ENCODE assay signal across 1 cellular context in the genomic region with DNA sequence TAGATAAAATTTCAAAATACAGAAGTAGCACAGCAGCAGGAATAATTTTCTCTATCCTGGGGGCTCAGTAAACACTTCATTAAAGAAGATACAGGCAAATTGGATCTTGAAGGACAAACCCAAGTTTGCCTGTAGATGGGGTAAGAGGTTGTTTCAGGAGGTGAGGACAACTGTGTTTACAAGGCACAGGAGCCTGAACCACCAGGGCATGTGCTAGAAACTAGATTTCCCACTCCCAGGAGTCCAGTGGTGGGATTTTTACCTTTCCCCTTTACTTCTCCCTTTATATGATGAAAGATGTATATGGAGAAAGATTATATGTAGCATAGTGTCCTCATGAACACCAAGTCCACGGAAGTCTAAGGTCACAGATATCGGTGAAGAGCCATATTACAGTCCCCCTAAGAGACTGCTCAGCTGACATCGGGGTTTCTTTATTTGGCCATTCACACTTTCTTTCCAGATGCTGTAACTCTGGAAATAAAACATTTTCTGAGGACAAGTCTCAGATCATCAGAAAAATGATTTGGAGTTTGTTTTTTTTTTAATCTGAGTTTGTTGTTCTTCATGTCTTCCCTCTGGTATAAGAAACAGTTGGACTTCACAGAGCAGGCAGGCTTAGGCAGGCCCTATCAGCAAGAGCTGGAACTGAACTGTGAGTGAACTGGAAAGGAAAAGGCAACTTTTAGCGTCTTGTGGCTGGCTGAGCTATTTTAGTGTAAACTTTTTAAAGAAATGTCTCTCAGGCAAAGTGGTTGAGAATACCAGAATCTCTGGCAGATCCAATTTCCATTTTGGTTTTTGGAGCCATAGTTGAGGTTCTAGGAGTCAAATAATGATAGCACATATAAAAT.
TF ChIP-seq lines count a peak whose summit lies in the region.

No MANE protein-coding gene starts in this region.

TF ChIP-seq in GM12878, 131 proteins besides CTCF, POLR2A, EP300 and RAD21 (continued from another document and continues in another):
- TF ChIP-seq, protein P1, sequence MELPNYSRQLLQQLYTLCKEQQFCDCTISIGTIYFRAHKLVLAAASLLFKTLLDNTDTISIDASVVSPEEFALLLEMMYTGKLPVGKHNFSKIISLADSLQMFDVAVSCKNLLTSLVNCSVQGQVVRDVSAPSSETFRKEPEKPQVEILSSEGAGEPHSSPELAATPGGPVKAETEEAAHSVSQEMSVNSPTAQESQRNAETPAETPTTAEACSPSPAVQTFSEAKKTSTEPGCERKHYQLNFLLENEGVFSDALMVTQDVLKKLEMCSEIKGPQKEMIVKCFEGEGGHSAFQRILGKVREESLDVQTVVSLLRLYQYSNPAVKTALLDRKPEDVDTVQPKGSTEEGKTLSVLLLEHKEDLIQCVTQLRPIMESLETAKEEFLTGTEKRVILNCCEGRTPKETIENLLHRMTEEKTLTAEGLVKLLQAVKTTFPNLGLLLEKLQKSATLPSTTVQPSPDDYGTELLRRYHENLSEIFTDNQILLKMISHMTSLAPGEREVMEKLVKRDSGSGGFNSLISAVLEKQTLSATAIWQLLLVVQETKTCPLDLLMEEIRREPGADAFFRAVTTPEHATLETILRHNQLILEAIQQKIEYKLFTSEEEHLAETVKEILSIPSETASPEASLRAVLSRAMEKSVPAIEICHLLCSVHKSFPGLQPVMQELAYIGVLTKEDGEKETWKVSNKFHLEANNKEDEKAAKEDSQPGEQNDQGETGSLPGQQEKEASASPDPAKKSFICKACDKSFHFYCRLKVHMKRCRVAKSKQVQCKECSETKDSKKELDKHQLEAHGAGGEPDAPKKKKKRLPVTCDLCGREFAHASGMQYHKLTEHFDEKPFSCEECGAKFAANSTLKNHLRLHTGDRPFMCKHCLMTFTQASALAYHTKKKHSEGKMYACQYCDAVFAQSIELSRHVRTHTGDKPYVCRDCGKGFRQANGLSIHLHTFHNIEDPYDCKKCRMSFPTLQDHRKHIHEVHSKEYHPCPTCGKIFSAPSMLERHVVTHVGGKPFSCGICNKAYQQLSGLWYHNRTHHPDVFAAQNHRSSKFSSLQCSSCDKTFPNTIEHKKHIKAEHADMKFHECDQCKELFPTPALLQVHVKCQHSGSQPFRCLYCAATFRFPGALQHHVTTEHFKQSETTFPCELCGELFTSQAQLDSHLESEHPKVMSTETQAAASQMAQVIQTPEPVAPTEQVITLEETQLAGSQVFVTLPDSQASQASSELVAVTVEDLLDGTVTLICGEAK (IDR thresholded peaks at IDR 0.05; ENCODE audit: borderline replicate concordance): no peak
- TF ChIP-seq, protein P2, sequence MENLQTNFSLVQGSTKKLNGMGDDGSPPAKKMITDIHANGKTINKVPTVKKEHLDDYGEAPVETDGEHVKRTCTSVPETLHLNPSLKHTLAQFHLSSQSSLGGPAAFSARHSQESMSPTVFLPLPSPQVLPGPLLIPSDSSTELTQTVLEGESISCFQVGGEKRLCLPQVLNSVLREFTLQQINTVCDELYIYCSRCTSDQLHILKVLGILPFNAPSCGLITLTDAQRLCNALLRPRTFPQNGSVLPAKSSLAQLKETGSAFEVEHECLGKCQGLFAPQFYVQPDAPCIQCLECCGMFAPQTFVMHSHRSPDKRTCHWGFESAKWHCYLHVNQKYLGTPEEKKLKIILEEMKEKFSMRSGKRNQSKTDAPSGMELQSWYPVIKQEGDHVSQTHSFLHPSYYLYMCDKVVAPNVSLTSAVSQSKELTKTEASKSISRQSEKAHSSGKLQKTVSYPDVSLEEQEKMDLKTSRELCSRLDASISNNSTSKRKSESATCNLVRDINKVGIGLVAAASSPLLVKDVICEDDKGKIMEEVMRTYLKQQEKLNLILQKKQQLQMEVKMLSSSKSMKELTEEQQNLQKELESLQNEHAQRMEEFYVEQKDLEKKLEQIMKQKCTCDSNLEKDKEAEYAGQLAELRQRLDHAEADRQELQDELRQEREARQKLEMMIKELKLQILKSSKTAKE (IDR thresholded peaks at IDR 0.05; ENCODE audit: low read depth, poor library complexity, severe bottlenecking): peak; percentile 25
- TF ChIP-seq NR2C1 (IDR thresholded peaks at IDR 0.05) (0 out of 2 replicates have a peak, but pooled peaks have one; percentile 14), MEF2B (IDR thresholded peaks at IDR 0.05; ENCODE audit: partially characterized antibody, poor library complexity, severe bottlenecking) (no peak), NR2C2 (IDR thresholded peaks at IDR 0.05; ENCODE audit: borderline replicate concordance, control insufficient read depth, insufficient read length, low read depth) (no peak), CHD4 (IDR thresholded peaks at IDR 0.05) (no peak), CBFB (IDR thresholded peaks at IDR 0.05; ENCODE audit: low read depth) (no peak), RAD51 (IDR thresholded peaks at IDR 0.05) (0 out of 2 replicates have a peak, but pooled peaks have one; percentile 8), MYC (IDR thresholded peaks at IDR 0.05; ENCODE audit: insufficient read depth, insufficient read length, insufficient replicate concordance, low read length, severe bottlenecking) (no peak), ZNF384 (IDR thresholded peaks at IDR 0.05; ENCODE audit: borderline replicate concordance, low read depth, low read length) (no peak), BACH1 (IDR thresholded peaks at IDR 0.05; ENCODE audit: borderline replicate concordance) (no peak), HCFC1 (IDR thresholded peaks at IDR 0.05; ENCODE audit: low read length) (no peak), IKZF2 (IDR thresholded peaks at IDR 0.05) (peak; percentile 45 to 61; a peak in 2 of 4 replicates), SPI1 (IDR thresholded peaks at IDR 0.05; ENCODE audit: borderline replicate concordance, insufficient read depth, low read depth, low read length) (no peak), ETV6 (conservative IDR thresholded peaks at IDR 0.05 in 1 of 2, IDR thresholded peaks at IDR 0.05 in 1 of 2; ENCODE audit: borderline replicate concordance in 1 of 2, low read depth in 1 of 2) (no peak), YBX1 (IDR thresholded peaks at IDR 0.05) (no peak), SP1 (IDR thresholded peaks at IDR 0.05; ENCODE audit: low read depth, low read length) (no peak), TCF12 (IDR thresholded peaks at IDR 0.05; ENCODE audit: low read depth, low read length) (no peak), TCF3 (IDR thresholded peaks at IDR 0.05; ENCODE audit: borderline replicate concordance, insufficient read depth, low read depth, low read length) (no peak), SREBF2 (IDR thresholded peaks at IDR 0.05; ENCODE audit: low read length) (no peak), MXI1 (IDR thresholded peaks at IDR 0.05; ENCODE audit: low read depth, low read length) (no peak), CBX5 (IDR thresholded peaks at IDR 0.05; ENCODE audit: low read depth) (no peak), MEF2A (IDR thresholded peaks at IDR 0.05; ENCODE audit: insufficient read depth, low read depth, low read length) (0 out of 2 replicates have a peak, but pooled peaks have one; percentile 39), EED (IDR thresholded peaks at IDR 0.05; ENCODE audit: low read depth) (no peak), POU2F2 (IDR thresholded peaks at IDR 0.05; ENCODE audit: borderline replicate concordance, low read depth, low read length) (no peak), PAX8 (IDR thresholded peaks at IDR 0.05) (no peak), IKZF1 (conservative IDR thresholded peaks at IDR 0.05) (peak; percentile 41; the same call in 1 of the 2 replicates), JUND (IDR thresholded peaks at IDR 0.05; ENCODE audit: low read depth, low read length) (no peak)
- TF ChIP-seq, protein P3, sequence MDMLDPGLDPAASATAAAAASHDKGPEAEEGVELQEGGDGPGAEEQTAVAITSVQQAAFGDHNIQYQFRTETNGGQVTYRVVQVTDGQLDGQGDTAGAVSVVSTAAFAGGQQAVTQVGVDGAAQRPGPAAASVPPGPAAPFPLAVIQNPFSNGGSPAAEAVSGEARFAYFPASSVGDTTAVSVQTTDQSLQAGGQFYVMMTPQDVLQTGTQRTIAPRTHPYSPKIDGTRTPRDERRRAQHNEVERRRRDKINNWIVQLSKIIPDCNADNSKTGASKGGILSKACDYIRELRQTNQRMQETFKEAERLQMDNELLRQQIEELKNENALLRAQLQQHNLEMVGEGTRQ (IDR thresholded peaks at IDR 0.05; ENCODE audit: borderline replicate concordance, low read depth, low read length): no peak
- TF ChIP-seq, protein P4, sequence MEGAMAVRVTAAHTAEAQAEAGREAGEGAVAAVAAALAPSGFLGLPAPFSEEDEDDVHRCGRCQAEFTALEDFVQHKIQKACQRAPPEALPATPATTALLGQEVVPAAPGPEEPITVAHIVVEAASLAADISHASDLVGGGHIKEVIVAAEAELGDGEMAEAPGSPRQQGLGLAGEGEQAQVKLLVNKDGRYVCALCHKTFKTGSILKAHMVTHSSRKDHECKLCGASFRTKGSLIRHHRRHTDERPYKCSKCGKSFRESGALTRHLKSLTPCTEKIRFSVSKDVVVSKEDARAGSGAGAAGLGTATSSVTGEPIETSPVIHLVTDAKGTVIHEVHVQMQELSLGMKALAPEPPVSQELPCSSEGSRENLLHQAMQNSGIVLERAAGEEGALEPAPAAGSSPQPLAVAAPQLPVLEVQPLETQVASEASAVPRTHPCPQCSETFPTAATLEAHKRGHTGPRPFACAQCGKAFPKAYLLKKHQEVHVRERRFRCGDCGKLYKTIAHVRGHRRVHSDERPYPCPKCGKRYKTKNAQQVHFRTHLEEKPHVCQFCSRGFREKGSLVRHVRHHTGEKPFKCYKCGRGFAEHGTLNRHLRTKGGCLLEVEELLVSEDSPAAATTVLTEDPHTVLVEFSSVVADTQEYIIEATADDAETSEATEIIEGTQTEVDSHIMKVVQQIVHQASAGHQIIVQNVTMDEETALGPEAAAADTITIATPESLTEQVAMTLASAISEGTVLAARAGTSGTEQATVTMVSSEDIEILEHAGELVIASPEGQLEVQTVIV (IDR thresholded peaks at IDR 0.05; ENCODE audit: borderline replicate concordance, partially characterized antibody): no peak
- TF ChIP-seq, protein P5, sequence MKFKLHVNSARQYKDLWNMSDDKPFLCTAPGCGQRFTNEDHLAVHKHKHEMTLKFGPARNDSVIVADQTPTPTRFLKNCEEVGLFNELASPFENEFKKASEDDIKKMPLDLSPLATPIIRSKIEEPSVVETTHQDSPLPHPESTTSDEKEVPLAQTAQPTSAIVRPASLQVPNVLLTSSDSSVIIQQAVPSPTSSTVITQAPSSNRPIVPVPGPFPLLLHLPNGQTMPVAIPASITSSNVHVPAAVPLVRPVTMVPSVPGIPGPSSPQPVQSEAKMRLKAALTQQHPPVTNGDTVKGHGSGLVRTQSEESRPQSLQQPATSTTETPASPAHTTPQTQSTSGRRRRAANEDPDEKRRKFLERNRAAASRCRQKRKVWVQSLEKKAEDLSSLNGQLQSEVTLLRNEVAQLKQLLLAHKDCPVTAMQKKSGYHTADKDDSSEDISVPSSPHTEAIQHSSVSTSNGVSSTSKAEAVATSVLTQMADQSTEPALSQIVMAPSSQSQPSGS (IDR thresholded peaks at IDR 0.05; ENCODE audit: low read length): no peak
- TF ChIP-seq, protein P6, sequence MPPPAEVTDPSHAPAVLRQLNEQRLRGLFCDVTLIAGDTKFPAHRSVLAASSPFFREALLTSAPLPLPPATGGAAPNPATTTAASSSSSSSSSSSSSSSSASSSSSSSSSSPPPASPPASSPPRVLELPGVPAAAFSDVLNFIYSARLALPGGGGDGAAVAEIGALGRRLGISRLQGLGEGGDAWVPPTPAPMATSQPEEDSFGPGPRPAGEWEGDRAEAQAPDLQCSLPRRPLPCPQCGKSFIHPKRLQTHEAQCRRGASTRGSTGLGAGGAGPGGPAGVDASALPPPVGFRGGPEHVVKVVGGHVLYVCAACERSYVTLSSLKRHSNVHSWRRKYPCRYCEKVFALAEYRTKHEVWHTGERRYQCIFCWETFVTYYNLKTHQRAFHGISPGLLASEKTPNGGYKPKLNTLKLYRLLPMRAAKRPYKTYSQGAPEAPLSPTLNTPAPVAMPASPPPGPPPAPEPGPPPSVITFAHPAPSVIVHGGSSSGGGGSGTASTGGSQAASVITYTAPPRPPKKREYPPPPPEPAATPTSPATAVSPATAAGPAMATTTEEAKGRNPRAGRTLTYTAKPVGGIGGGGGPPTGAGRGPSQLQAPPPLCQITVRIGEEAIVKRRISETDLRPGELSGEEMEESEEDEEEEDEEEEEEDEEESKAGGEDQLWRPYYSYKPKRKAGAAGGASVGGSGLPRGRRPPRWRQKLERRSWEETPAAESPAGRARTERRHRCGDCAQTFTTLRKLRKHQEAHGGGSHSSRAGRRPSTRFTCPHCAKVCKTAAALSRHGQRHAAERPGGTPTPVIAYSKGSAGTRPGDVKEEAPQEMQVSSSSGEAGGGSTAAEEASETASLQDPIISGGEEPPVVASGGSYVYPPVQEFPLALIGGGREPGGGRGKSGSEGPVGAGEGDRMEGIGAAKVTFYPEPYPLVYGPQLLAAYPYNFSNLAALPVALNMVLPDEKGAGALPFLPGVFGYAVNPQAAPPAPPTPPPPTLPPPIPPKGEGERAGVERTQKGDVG (CRISPR knock-in tag; IDR thresholded peaks at IDR 0.05): no peak
- TF ChIP-seq, protein P7, sequence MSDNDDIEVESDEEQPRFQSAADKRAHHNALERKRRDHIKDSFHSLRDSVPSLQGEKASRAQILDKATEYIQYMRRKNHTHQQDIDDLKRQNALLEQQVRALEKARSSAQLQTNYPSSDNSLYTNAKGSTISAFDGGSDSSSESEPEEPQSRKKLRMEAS (IDR thresholded peaks at IDR 0.05; ENCODE audit: low read depth, low read length): no peak
- TF ChIP-seq, protein P8, sequence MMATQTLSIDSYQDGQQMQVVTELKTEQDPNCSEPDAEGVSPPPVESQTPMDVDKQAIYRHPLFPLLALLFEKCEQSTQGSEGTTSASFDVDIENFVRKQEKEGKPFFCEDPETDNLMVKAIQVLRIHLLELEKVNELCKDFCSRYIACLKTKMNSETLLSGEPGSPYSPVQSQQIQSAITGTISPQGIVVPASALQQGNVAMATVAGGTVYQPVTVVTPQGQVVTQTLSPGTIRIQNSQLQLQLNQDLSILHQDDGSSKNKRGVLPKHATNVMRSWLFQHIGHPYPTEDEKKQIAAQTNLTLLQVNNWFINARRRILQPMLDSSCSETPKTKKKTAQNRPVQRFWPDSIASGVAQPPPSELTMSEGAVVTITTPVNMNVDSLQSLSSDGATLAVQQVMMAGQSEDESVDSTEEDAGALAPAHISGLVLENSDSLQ (IDR thresholded peaks at IDR 0.05): no peak
- TF ChIP-seq, protein P9, sequence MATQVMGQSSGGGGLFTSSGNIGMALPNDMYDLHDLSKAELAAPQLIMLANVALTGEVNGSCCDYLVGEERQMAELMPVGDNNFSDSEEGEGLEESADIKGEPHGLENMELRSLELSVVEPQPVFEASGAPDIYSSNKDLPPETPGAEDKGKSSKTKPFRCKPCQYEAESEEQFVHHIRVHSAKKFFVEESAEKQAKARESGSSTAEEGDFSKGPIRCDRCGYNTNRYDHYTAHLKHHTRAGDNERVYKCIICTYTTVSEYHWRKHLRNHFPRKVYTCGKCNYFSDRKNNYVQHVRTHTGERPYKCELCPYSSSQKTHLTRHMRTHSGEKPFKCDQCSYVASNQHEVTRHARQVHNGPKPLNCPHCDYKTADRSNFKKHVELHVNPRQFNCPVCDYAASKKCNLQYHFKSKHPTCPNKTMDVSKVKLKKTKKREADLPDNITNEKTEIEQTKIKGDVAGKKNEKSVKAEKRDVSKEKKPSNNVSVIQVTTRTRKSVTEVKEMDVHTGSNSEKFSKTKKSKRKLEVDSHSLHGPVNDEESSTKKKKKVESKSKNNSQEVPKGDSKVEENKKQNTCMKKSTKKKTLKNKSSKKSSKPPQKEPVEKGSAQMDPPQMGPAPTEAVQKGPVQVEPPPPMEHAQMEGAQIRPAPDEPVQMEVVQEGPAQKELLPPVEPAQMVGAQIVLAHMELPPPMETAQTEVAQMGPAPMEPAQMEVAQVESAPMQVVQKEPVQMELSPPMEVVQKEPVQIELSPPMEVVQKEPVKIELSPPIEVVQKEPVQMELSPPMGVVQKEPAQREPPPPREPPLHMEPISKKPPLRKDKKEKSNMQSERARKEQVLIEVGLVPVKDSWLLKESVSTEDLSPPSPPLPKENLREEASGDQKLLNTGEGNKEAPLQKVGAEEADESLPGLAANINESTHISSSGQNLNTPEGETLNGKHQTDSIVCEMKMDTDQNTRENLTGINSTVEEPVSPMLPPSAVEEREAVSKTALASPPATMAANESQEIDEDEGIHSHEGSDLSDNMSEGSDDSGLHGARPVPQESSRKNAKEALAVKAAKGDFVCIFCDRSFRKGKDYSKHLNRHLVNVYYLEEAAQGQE (IDR thresholded peaks at IDR 0.05; ENCODE audit: low read depth, low read length): no peak
